ENCODE assay signal across 13 cellular contexts in the genomic region with DNA sequence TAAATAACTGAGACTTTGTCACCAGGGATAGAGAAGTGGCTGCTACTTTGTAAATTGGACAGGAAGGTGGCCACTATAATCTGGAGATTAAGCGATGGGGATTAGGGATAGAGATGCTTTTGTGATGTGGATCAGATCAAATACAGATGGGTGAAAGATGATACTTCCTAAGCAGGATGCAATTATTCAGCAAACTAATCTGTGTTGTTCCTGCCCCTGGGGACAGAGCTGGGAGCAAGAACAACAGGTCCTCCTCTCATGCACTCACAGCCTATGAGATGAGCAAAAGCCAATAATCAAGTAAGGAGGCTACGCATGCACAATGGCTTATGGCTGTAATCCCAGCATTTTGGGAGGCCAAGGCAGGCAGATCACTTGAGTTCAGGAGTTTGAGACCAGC.
DNase-seq lines count a peak whose midpoint lies in the region; ATAC-seq lines count a peak whose summit lies in the region.
"Had no signal": no experiment of that assay in that cellular context is flagged by ENCODE, and none has a peak within 500 bp of the region (broad histone marks: within the 10 kb centered on the region; RNA-seq: fewer than 3 reads in every experiment).

No MANE protein-coding gene starts in this region.

- DNase-seq in NCI-H2107 treated with DMSO at 0.1 percent for 48 hours (lab: John Stamatoyannopoulos, UW; ENCODE audit: unreplicated experiment) (peak; percentile 2), NCI-H2107 (lab: John Stamatoyannopoulos, UW) (no peak), NCI-H146 (lab: John Stamatoyannopoulos, UW) (peak; percentile 64), NCI-H524 (lab: John Stamatoyannopoulos, UW) (peak; percentile 94 to 99), fibroblast of gingiva (ENCODE audit: low read depth) (peak; percentile 78), T-helper 2 cell (no peak)
- DNase-seq: Caco-2, GOT3, IMR-90, NCI-H345, NCI-H748 treated with DMSO at 0.1 percent for 48 hours had no signal

- ATAC-seq in HG03095 (IDR thresholded peaks at IDR 0.05; ENCODE audit: unreplicated experiment), result no peak
- no peak for ATAC-seq in HG03159 (IDR thresholded peaks at IDR 0.05; ENCODE audit: unreplicated experiment)

Comparison
In these comparisons a context has a peak if more than half of its experiments do, and no peak if none do; other contexts are left out.
1. DNase-seq: peak in NCI-H2107 treated with DMSO at 0.1 percent for 48 hours (single experiment), NCI-H146 (single experiment), NCI-H524 (2 of 2) and fibroblast of gingiva (single experiment); none in NCI-H2107 (single experiment) and T-helper 2 cell (0 of 5).